Comparison of ENCODE assay signal across 25 cellular contexts in the genomic region with DNA sequence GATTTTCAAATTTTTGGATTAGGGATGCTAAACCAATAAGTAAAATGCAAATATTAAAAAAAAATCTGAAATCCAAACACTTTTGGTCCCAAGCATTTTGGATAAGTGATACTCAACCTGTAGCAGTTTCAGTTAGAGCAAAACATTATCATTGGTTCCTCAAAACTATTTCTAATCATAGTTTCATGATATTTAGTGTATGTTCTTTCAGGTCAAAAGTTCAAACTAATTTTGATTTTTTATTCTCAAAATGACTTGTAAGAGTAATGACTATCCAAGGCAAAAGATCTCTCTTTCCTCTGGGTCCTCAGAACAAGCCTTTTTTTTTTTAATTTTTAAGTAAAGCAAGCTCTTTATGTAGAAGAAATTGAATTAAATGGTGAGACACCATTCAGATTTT.
DNase-seq lines count a peak whose midpoint lies in the region; ATAC-seq and TF ChIP-seq lines count a peak whose summit lies in the region.
"Had no signal": no experiment of that assay in that cellular context is flagged by ENCODE, and none has a peak within 500 bp of the region (broad histone marks: within the 10 kb centered on the region; RNA-seq: fewer than 3 reads in every experiment).

No MANE protein-coding gene starts in this region.

- TF ChIP-seq CTCF in GM12865 (IDR thresholded peaks at IDR 0.05; ENCODE audit: insufficient read depth, low read depth, low read length, missing control alignments), result no peak

- no peaks in the 10 kb centered on the region for H3K9me3 Mint-ChIP-seq in activated naive CD8-positive, alpha-beta T cell treated with anti-CD3 and anti-CD28 coated beads, Interleukin-2, amount 50 U/mL, for 24 hours
- H3K9me3 Mint-ChIP-seq: activated naive CD8-positive, alpha-beta T cell treated with anti-CD3 and anti-CD28 coated beads for 36 hours; activated T-cell treated with anti-CD3 and anti-CD28 coated beads, Interleukin-2, amount 50 U/mL, for 24 hours; dendritic cell treated with granulocyte-macrophage colony-stimulating factor and Interleukin-4, amounts not matched to agents 40 ng/mL and 50 ng/mL, for 4 days had no signal

- ATAC-seq in GM19035 (IDR thresholded peaks at IDR 0.05; ENCODE audit: unreplicated experiment) (peak; percentile 62), HG02588 (IDR thresholded peaks at IDR 0.05; ENCODE audit: unreplicated experiment) (peak; percentile 65), HG03378 (IDR thresholded peaks at IDR 0.05; ENCODE audit: unreplicated experiment) (peak; percentile 66), GM18907 (IDR thresholded peaks at IDR 0.05; ENCODE audit: unreplicated experiment) (no peak)
- no peak for ATAC-seq in activated naive CD8-positive, alpha-beta T cell treated with anti-CD3 and anti-CD28 coated beads, Interleukin-2, amount 50 U/mL, for 24 hours
- ATAC-seq: left lung, right cardiac atrium had no signal

- H3K4me1 Mint-ChIP-seq in activated naive CD8-positive, alpha-beta T cell treated with anti-CD3 and anti-CD28 coated beads, Interleukin-2, amount 50 U/mL, for 24 hours, result peaks cover 5% of the 10 kb centered on the region
- H3K4me1 Mint-ChIP-seq: activated CD4-positive, alpha-beta memory T cell treated with anti-CD3 and anti-CD28 coated beads, Interleukin-2, amount 10 ng/mL, durations not matched to agents 7 days and 5 days had no signal

- H3K36me3 Mint-ChIP-seq in activated naive CD8-positive, alpha-beta T cell treated with anti-CD3 and anti-CD28 coated beads, Interleukin-2, amount 50 U/mL, for 24 hours (ENCODE audit: low read depth), result no peaks in the 10 kb centered on the region
- H3K36me3 Mint-ChIP-seq: activated naive CD8-positive, alpha-beta T cell treated with anti-CD3 and anti-CD28 coated beads for 36 hours had no signal

- H3K27ac Mint-ChIP-seq in activated naive CD8-positive, alpha-beta T cell treated with anti-CD3 and anti-CD28 coated beads, Interleukin-2, amount 50 U/mL, for 24 hours, result no peak overlapping the region
- H3K27ac Mint-ChIP-seq: activated CD4-positive, alpha-beta memory T cell treated with anti-CD3 and anti-CD28 coated beads, Interleukin-2, amount 10 ng/mL, durations not matched to agents 7 days and 5 days; activated naive CD8-positive, alpha-beta T cell treated with anti-CD3 and anti-CD28 coated beads for 36 hours; activated T-cell treated with anti-CD3 and anti-CD28 coated beads, Interleukin-2, amount 50 U/mL, for 24 hours; dendritic cell treated with granulocyte-macrophage colony-stimulating factor and Interleukin-4, amounts not matched to agents 40 ng/mL and 50 ng/mL, for 4 days had no signal

- H3K4me3 Mint-ChIP-seq in activated naive CD8-positive, alpha-beta T cell treated with anti-CD3 and anti-CD28 coated beads, Interleukin-2, amount 50 U/mL, for 24 hours, result no peak overlapping the region
- H3K4me3 Mint-ChIP-seq: activated CD4-positive, alpha-beta memory T cell treated with anti-CD3 and anti-CD28 coated beads, Interleukin-2, amount 10 ng/mL, durations not matched to agents 7 days and 5 days; activated naive CD8-positive, alpha-beta T cell treated with anti-CD3 and anti-CD28 coated beads for 36 hours; activated T-cell treated with anti-CD3 and anti-CD28 coated beads, Interleukin-2, amount 50 U/mL, for 24 hours; dendritic cell treated with granulocyte-macrophage colony-stimulating factor and Interleukin-4, amounts not matched to agents 40 ng/mL and 50 ng/mL, for 4 days had no signal

- peak; percentile 7 for DNase-seq in GM12865 (ENCODE audit: low read depth)
- no peak for DNase-seq in activated effector memory CD4-positive, alpha-beta T cell treated with anti-CD3 and anti-CD28 coated beads, Interleukin-2, amount 50 U/mL, for 16 hours
- DNase-seq in NCI-H526 treated with DMSO at 0.1 percent for 48 hours (lab: John Stamatoyannopoulos, UW), result no peak
- DNase-seq in activated naive CD8-positive, alpha-beta T cell treated with anti-CD3 and anti-CD28 coated beads, Interleukin-2, amount 50 U/mL, for 24 hours, result no peak
- DNase-seq: activated CD4-positive, alpha-beta memory T cell treated with anti-CD3 and anti-CD28 coated beads, Interleukin-2, amount 10 ng/mL, durations not matched to agents 7 days and 5 days; activated naive CD8-positive, alpha-beta T cell treated with anti-CD3 and anti-CD28 coated beads for 36 hours; activated T-cell treated with anti-CD3 and anti-CD28 coated beads, Interleukin-2, amount 50 U/mL, for 24 hours; DMS 273 treated with DMSO at 0.1 percent for 48 hours; foreskin melanocyte; left lung; NCI-H226; NK-92 treated with Interleukin-12 subunit alpha and Interleukin-12 subunit beta, amount 100 ng/mL, for 24 hours; occipital lobe; right cardiac atrium; stimulated activated CD4-positive, alpha-beta T cell treated with anti-CD3 and anti-CD28 coated beads, Interleukin-15, amount 100 ng/mL, for 24 hours; stimulated activated naive CD4-positive, alpha-beta T cell treated with Interleukin-2 at 50 U/mL for 16 hours; transverse colon had no signal

- no peaks in the 10 kb centered on the region for H3K27me3 Mint-ChIP-seq in activated naive CD8-positive, alpha-beta T cell treated with anti-CD3 and anti-CD28 coated beads, Interleukin-2, amount 50 U/mL, for 24 hours
- H3K27me3 Mint-ChIP-seq: activated CD4-positive, alpha-beta memory T cell treated with anti-CD3 and anti-CD28 coated beads, Interleukin-2, amount 10 ng/mL, durations not matched to agents 7 days and 5 days; activated naive CD8-positive, alpha-beta T cell treated with anti-CD3 and anti-CD28 coated beads for 36 hours; activated T-cell treated with anti-CD3 and anti-CD28 coated beads, Interleukin-2, amount 50 U/mL, for 24 hours; dendritic cell treated with granulocyte-macrophage colony-stimulating factor and Interleukin-4, amounts not matched to agents 40 ng/mL and 50 ng/mL, for 4 days had no signal

- no peak overlapping the region for H3K4me3 ChIP-seq in GM12865 (ENCODE audit: low read depth, low read length)
- H3K4me3 ChIP-seq: BLaER1 treated with 17β-estradiol and CSF1 and Interleukin-3, amounts not matched to agents 10 nM and 100 nM; breast epithelium; left lung; MG63; transverse colon had no signal

Comparison
In these comparisons a context has a peak if more than half of its experiments do, and no peak if none do; other contexts are left out.
1. ATAC-seq: peak in GM19035 (single experiment), HG02588 (single experiment) and HG03378 (single experiment); none in GM18907 (single experiment) and activated naive CD8-positive, alpha-beta T cell treated with anti-CD3 and anti-CD28 coated beads, Interleukin-2, amount 50 U/mL, for 24 hours (single experiment).